In genomic region chr12:2402180-2402579, GRCh38 we compare ENCODE assay signal across 21 cellular contexts.
DNase-seq lines count a peak whose midpoint lies in the region; ATAC-seq and TF ChIP-seq lines count a peak whose summit lies in the region.
"Had no signal": no experiment of that assay in that cellular context is flagged by ENCODE, and none has a peak within 500 bp of the region (broad histone marks: within the 10 kb centered on the region; RNA-seq: fewer than 3 reads in every experiment).

No MANE protein-coding gene starts in this region.

- H3K36me3 Mint-ChIP-seq in MCF 10A (ENCODE audit: insufficient read depth, unreplicated experiment) (no peaks in the 10 kb centered on the region), T-helper 17 cell (ENCODE audit: low read depth) (peaks cover 2% of the 10 kb centered on the region)
- H3K36me3 Mint-ChIP-seq: activated naive CD4-positive, alpha-beta T cell treated with anti-CD3 and anti-CD28 coated beads, Interleukin-2, amount 50 U/mL, for 72 hours had no signal

- H3K27me3 Mint-ChIP-seq in MCF 10A (ENCODE audit: insufficient read depth, unreplicated experiment) (peaks cover 29% of the 10 kb centered on the region), T-helper 17 cell (peaks cover 41% of the 10 kb centered on the region)
- H3K27me3 Mint-ChIP-seq: activated CD4-positive, alpha-beta T cell treated with anti-CD3 and anti-CD28 coated beads for 36 hours had no signal

- H3K4me1 Mint-ChIP-seq in MCF 10A (ENCODE audit: insufficient read depth, unreplicated experiment) (peaks cover 12% of the 10 kb centered on the region), T-helper 17 cell (no peaks in the 10 kb centered on the region)
- H3K4me1 Mint-ChIP-seq: activated CD4-positive, alpha-beta T cell treated with anti-CD3 and anti-CD28 coated beads for 36 hours had no signal

- TF ChIP-seq CTCF in fibroblast of the aortic adventitia (IDR thresholded peaks at IDR 0.05; ENCODE audit: insufficient read depth, low read length) (no peak), MCF 10A (IDR thresholded peaks at IDR 0.05; ENCODE audit: unreplicated experiment) (no peak), lower leg skin (IDR thresholded peaks at IDR 0.05) (no peak)

- DNase-seq in NCI-H510A treated with DMSO at 0.1 percent for 48 hours (lab: John Stamatoyannopoulos, UW) (peak; percentile 15), NCI-H510A (lab: John Stamatoyannopoulos, UW) (no peak), DMS153 treated with DMSO at 0.1 percent for 48 hours (lab: John Stamatoyannopoulos, UW; ENCODE audit: unreplicated experiment) (peak; percentile 28), NCI-H2029 treated with DMSO at 0.1 percent for 48 hours (lab: John Stamatoyannopoulos, UW) (peak; percentile 51), fibroblast of the aortic adventitia (ENCODE audit: low read depth) (peak; percentile 10), MCF 10A (ENCODE audit: unreplicated experiment) (no peak), T-helper 17 cell (no peak), lower leg skin (ENCODE audit: low spot score in 2 of 2) (no peak)
- DNase-seq: activated CD4-positive, alpha-beta T cell treated with anti-CD3 and anti-CD28 coated beads for 36 hours; activated T-cell treated with anti-CD3 and anti-CD28 coated beads, Interleukin-2, amount 50 U/mL, for 72 hours; aorta; C1 segment of cervical spinal cord; caudate nucleus; GDM1; heart right ventricle; NCI-H524 treated with DMSO at 0.1 percent for 48 hours; OCI-M1; SHP77 treated with DMSO at 0.1 percent for 48 hours; substantia nigra; T-helper 1 cell had no signal

- POLR2A ChIA-PET in MCF 10A (lab: Yijun Ruan, JAX): interaction anchor here (0.7 kb wide), 1 partner anchor 552 kb away, joined by 3 read pairs; no protein-coding TSS in a partner anchor

- no peaks in the 10 kb centered on the region for H3K9me3 Mint-ChIP-seq in MCF 10A (ENCODE audit: unreplicated experiment)
- H3K9me3 Mint-ChIP-seq: activated naive CD4-positive, alpha-beta T cell treated with anti-CD3 and anti-CD28 coated beads, Interleukin-2, amount 50 U/mL, for 72 hours; activated T-cell treated with anti-CD3 and anti-CD28 coated beads, Interleukin-2, amount 50 U/mL, for 72 hours had no signal

- no peak overlapping the region for H3K27ac Mint-ChIP-seq in MCF 10A (ENCODE audit: low read depth, unreplicated experiment)
- H3K27ac Mint-ChIP-seq in T-helper 17 cell: no peak overlapping the region
- H3K27ac Mint-ChIP-seq: activated CD4-positive, alpha-beta T cell treated with anti-CD3 and anti-CD28 coated beads for 36 hours; activated naive CD4-positive, alpha-beta T cell treated with anti-CD3 and anti-CD28 coated beads, Interleukin-2, amount 50 U/mL, for 72 hours; activated T-cell treated with anti-CD3 and anti-CD28 coated beads, Interleukin-2, amount 50 U/mL, for 72 hours had no signal

- CTCF ChIA-PET in MCF 10A (lab: Yijun Ruan, JAX): interaction anchor here (0.6 kb wide), 1 partner anchor 376 kb away, joined by 3 read pairs; no protein-coding TSS in a partner anchor

- 74 to 80% methylated on average over 4 to 5 of the region's 5 CpGs for WGBS in lower leg skin, 2 donors

- no TSS peak for BruUV-seq in MCF 10A (replicated peaks; lab: Mats Ljungman, UMichigan)

- intact Hi-C loops in MCF 10A (cut with micrococcal nuclease): no loop called here
- intact Hi-C loops in lower leg skin (cut with DNase I; ENCODE audit: low total_unique reads): no loop called here

- H3K9me3 ChIP-seq in T-helper 17 cell (ENCODE audit: control insufficient read depth, low read length, poor library complexity, severe bottlenecking): no peaks in the 10 kb centered on the region

- ATAC-seq in T-helper 17 cell: no peak
- ATAC-seq: activated CD4-positive, alpha-beta T cell treated with anti-CD3 and anti-CD28 coated beads for 36 hours; activated naive CD4-positive, alpha-beta T cell treated with anti-CD3 and anti-CD28 coated beads, Interleukin-2, amount 50 U/mL, for 72 hours; activated T-cell treated with anti-CD3 and anti-CD28 coated beads, Interleukin-2, amount 50 U/mL, for 72 hours had no signal

- no peak for TF ChIP-seq POLR2A in lower leg skin (IDR thresholded peaks at IDR 0.05)

- H3K4me3 Mint-ChIP-seq in MCF 10A (ENCODE audit: unreplicated experiment): no peak overlapping the region
- no peak overlapping the region for H3K4me3 Mint-ChIP-seq in T-helper 17 cell
- H3K4me3 Mint-ChIP-seq: activated CD4-positive, alpha-beta T cell treated with anti-CD3 and anti-CD28 coated beads for 36 hours; activated T-cell treated with anti-CD3 and anti-CD28 coated beads, Interleukin-2, amount 50 U/mL, for 72 hours had no signal

- H3K4me3 ChIP-seq in fibroblast of the aortic adventitia (ENCODE audit: low read depth, low read length) (no peak overlapping the region), lower leg skin (ENCODE audit: low read depth, poor library complexity, severe bottlenecking) (no peak overlapping the region)
- H3K4me3 ChIP-seq: heart right ventricle had no signal

Comparison
In these comparisons a context has a peak if more than half of its experiments do, and no peak if none do; other contexts are left out.
1. DNase-seq: peak in NCI-H510A treated with DMSO at 0.1 percent for 48 hours (single experiment), DMS153 treated with DMSO at 0.1 percent for 48 hours (single experiment), NCI-H2029 treated with DMSO at 0.1 percent for 48 hours (single experiment) and fibroblast of the aortic adventitia (single experiment); none in NCI-H510A (single experiment), MCF 10A (single experiment), T-helper 17 cell (0 of 3) and lower leg skin (0 of 2).